ENCODE assay signal across 26 cellular contexts in genomic region chrX:6203462-6204215, GRCh38.
"Had no signal": no experiment of that assay in that cellular context is flagged by ENCODE, and none has a peak within 500 bp of the region (broad histone marks: within the 10 kb centered on the region; RNA-seq: fewer than 3 reads in every experiment).

No MANE protein-coding gene starts in this region.

- H3K36me3 Mint-ChIP-seq: naive B cell; stimulated activated naive B cell treated with anti-CD40 and anti-IgM and Interleukin-4, amounts not matched to agents 10 μg/mL and 1 μg/mL and 100 μg/mL, for 72 hours had no signal

- H3K27me3 Mint-ChIP-seq: dendritic cell treated with granulocyte-macrophage colony-stimulating factor and Interleukin-4, amounts not matched to agents 40 ng/mL and 50 ng/mL, for 4 days; effector memory CD8-positive, alpha-beta T cell; naive B cell; stimulated activated naive B cell treated with anti-CD40 and anti-IgM and Interleukin-4, amounts not matched to agents 10 μg/mL and 1 μg/mL and 100 μg/mL, for 72 hours; stimulated activated naive CD8-positive, alpha-beta T cell treated with anti-CD3 and anti-CD28 coated beads, Interleukin-15, amount 100 ng/mL, for 72 hours had no signal

- H3K4me3 ChIP-seq: esophagus squamous epithelium, heart left ventricle, lung, psoas muscle, right lobe of liver, spleen, testis, tibial nerve, upper lobe of right lung, vagina had no signal

- H3K9me3 ChIP-seq: esophagus squamous epithelium, heart left ventricle, psoas muscle, right lobe of liver, spleen, testis, tibial nerve, upper lobe of right lung, vagina had no signal

- H3K27ac ChIP-seq: epithelial cell of prostate, esophagus squamous epithelium, foreskin keratinocyte, heart left ventricle, psoas muscle, right lobe of liver, spleen, testis, tibial nerve, upper lobe of right lung, vagina had no signal

- H3K4me3 Mint-ChIP-seq: dendritic cell treated with granulocyte-macrophage colony-stimulating factor and Interleukin-4, amounts not matched to agents 40 ng/mL and 50 ng/mL, for 4 days; effector memory CD8-positive, alpha-beta T cell; naive B cell; nephron progenitor cell; stimulated activated naive B cell treated with anti-CD40 and anti-IgM and Interleukin-4, amounts not matched to agents 10 μg/mL and 1 μg/mL and 100 μg/mL, for 72 hours; stimulated activated naive CD8-positive, alpha-beta T cell treated with anti-CD3 and anti-CD28 coated beads, Interleukin-15, amount 100 ng/mL, for 72 hours had no signal

- H3K27me3 ChIP-seq: esophagus squamous epithelium, foreskin keratinocyte, heart left ventricle, right lobe of liver, spleen, testis, tibial nerve, upper lobe of right lung, vagina had no signal

- H3K36me3 ChIP-seq: esophagus squamous epithelium, heart left ventricle, right lobe of liver, spleen, tibial nerve, upper lobe of right lung, vagina had no signal

- ATAC-seq: effector memory CD8-positive, alpha-beta T cell; foreskin keratinocyte; heart left ventricle; left colon; left ventricle myocardium superior; psoas muscle; right lobe of liver; stimulated activated naive CD8-positive, alpha-beta T cell treated with anti-CD3 and anti-CD28 coated beads, Interleukin-15, amount 100 ng/mL, for 72 hours; upper lobe of right lung had no signal

- DNase-seq: effector memory CD8-positive, alpha-beta T cell; esophagus squamous epithelium; foreskin keratinocyte; heart left ventricle; hippocampal formation; left colon; left ventricle myocardium superior; mesenchymal stem cell; naive B cell; nephron progenitor cell; psoas muscle; retina; right lobe of liver; spleen; stimulated activated CD4-positive, alpha-beta T cell treated with anti-CD3 and anti-CD28 coated beads, Interleukin-15, amount 100 ng/mL, for 24 hours; stimulated activated CD4-positive, alpha-beta T cell treated with anti-CD3 and anti-CD28 coated beads, Interleukin-1b, Interleukin-23, amount 100 ng/mL, for 48 hours; stimulated activated CD4-positive, alpha-beta T cell treated with anti-CD3 and anti-CD28 coated beads, Interleukin-4, amount 100 ng/mL, for 24 hours; stimulated activated naive B cell treated with anti-CD40 and anti-IgM and Interleukin-4, amounts not matched to agents 10 μg/mL and 1 μg/mL and 100 μg/mL, for 72 hours; stimulated activated naive CD8-positive, alpha-beta T cell treated with anti-CD3 and anti-CD28 coated beads, Interleukin-15, amount 100 ng/mL, for 72 hours; testis; upper lobe of right lung had no signal

- H3K27ac Mint-ChIP-seq: dendritic cell treated with granulocyte-macrophage colony-stimulating factor and Interleukin-4, amounts not matched to agents 40 ng/mL and 50 ng/mL, for 4 days; effector memory CD8-positive, alpha-beta T cell; naive B cell; nephron progenitor cell; stimulated activated naive B cell treated with anti-CD40 and anti-IgM and Interleukin-4, amounts not matched to agents 10 μg/mL and 1 μg/mL and 100 μg/mL, for 72 hours; stimulated activated naive CD8-positive, alpha-beta T cell treated with anti-CD3 and anti-CD28 coated beads, Interleukin-15, amount 100 ng/mL, for 72 hours had no signal

- H3K4me1 ChIP-seq: esophagus squamous epithelium, foreskin keratinocyte, heart left ventricle, psoas muscle, right lobe of liver, spleen, testis, tibial nerve, upper lobe of right lung, vagina had no signal

- H3K9me3 Mint-ChIP-seq: dendritic cell treated with granulocyte-macrophage colony-stimulating factor and Interleukin-4, amounts not matched to agents 40 ng/mL and 50 ng/mL, for 4 days; effector memory CD8-positive, alpha-beta T cell; naive B cell; nephron progenitor cell; stimulated activated naive B cell treated with anti-CD40 and anti-IgM and Interleukin-4, amounts not matched to agents 10 μg/mL and 1 μg/mL and 100 μg/mL, for 72 hours; stimulated activated naive CD8-positive, alpha-beta T cell treated with anti-CD3 and anti-CD28 coated beads, Interleukin-15, amount 100 ng/mL, for 72 hours had no signal

- H3K4me1 Mint-ChIP-seq: naive B cell; nephron progenitor cell; stimulated activated naive B cell treated with anti-CD40 and anti-IgM and Interleukin-4, amounts not matched to agents 10 μg/mL and 1 μg/mL and 100 μg/mL, for 72 hours; stimulated activated naive CD8-positive, alpha-beta T cell treated with anti-CD3 and anti-CD28 coated beads, Interleukin-15, amount 100 ng/mL, for 72 hours had no signal
